Comparison of ENCODE assay signal across 14 cellular contexts in the genomic region with DNA sequence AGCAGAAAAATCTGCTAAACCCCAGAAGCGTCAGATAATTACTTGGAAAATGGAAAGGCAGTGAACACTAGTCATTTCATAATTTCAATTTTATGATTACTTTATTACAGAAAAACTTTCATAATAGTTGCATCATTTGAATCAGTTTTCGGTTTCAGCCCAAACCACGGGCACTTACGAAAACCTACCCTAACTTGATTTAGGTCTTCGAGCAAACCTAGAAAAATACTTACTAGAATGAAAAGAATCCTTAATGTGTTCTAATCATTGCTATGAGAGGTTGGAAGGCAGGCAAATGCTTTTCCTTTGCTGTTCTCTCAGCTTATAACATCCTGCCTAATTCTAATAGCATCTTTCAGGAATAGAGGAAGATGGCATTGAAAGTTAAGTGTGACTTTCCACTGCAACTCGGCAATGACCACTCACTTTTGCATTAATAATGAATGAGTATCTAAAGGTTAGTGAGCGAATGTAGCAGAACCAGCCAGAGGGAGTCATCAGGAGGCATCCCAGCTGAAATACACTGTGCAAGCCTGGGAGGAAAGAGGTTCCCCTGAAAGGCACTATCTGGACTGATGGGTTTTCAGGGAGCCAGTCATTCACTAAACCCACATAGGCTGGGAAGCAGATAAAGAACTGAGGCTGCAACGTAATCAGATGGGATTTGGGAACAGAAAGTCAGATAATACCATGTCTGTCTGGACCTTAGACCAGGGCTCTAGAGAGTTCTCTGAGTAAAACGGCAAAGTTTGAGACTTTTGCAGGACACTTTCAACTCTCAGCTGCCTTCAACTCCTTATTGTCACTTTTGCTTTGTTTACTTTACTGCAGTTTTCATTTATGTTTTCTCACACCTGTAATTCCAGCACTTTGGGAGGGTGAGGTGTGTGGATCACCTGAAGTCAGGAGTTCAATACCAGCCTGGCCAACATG.
A peak's percentile ranks its signal among the peaks of the same experiment; 100 is the strongest.
DNase-seq lines count a peak whose midpoint lies in the region; ATAC-seq, FAIRE-seq and TF ChIP-seq lines count a peak whose summit lies in the region.
"Had no signal": no experiment of that assay in that cellular context is flagged by ENCODE, and none has a peak within 500 bp of the region (broad histone marks: within the 10 kb centered on the region; RNA-seq: fewer than 3 reads in every experiment).

No MANE protein-coding gene starts in this region.

- H3K4me1 ChIP-seq in GM23338 (ENCODE audit: insufficient read depth): 0 out of 2 replicates have a peak, but pooled peaks cover 5% of the 10 kb centered on the region
- H3K4me1 ChIP-seq: SJSA1 had no signal

- no peak for ATAC-seq in GM23338
- ATAC-seq in naive thymus-derived CD8-positive, alpha-beta T cell: no peak

- H3K9me3 Mint-ChIP-seq in GM23338 (peaks cover 25% of the 10 kb centered on the region), mesothelial cell of epicardium (peaks cover 10% of the 10 kb centered on the region)
- H3K9me3 Mint-ChIP-seq in activated CD4-positive, alpha-beta memory T cell treated with anti-CD3 and anti-CD28 coated beads for 36 hours: peaks cover 14% of the 10 kb centered on the region
- peaks cover 0 to 24% (median 14%) of the 10 kb centered on the region in 9 donors for H3K9me3 Mint-ChIP-seq in naive thymus-derived CD8-positive, alpha-beta T cell

- CTCF ChIA-PET in activated CD4-positive, alpha-beta memory T cell treated with anti-CD3 and anti-CD28 coated beads for 36 hours (lab: Charles Lee): interaction anchor here (1.3 kb wide), 1 partner anchor 10 kb away, joined by 4 read pairs; no protein-coding TSS in a partner anchor

- H3K27ac ChIP-seq in GM23338 (ENCODE audit: low read depth): no peak overlapping the region
- H3K27ac ChIP-seq: epithelial cell of prostate, SJSA1, VCaP had no signal

- H3K27ac Mint-ChIP-seq in GM23338 (no peak overlapping the region), mesothelial cell of epicardium (no peak overlapping the region)
- H3K27ac Mint-ChIP-seq in activated CD4-positive, alpha-beta memory T cell treated with anti-CD3 and anti-CD28 coated beads for 36 hours: peak overlapping the region; percentile 91
- peak overlapping the region in 8 of 10 donors; percentile 22 to 85 (median 62) for H3K27ac Mint-ChIP-seq in naive thymus-derived CD8-positive, alpha-beta T cell

- no peak for TF ChIP-seq POLR2A in GM12892 (IDR thresholded peaks at IDR 0.05; ENCODE audit: low read depth, low read length)

- no peaks in the 10 kb centered on the region for H4K20me1 ChIP-seq in GM23338 (replicated peaks; ENCODE audit: insufficient read depth)

- POLR2A ChIA-PET in activated CD4-positive, alpha-beta memory T cell treated with anti-CD3 and anti-CD28 coated beads for 36 hours (lab: Charles Lee): interaction anchor here (1.0 to 2.4 kb wide), 4 partner anchors 13 to 1244 kb away, joined by 3 to 12 read pairs (median 7); partner anchors contain the start of gene ID2
- POLR2A ChIA-PET in naive thymus-derived CD8-positive, alpha-beta T cell (lab: Charles Lee): interaction anchor here (0.8 to 1.9 kb wide), 4 partner anchors 11 to 1244 kb away, joined by 3 to 6 read pairs (median 5); partner anchors contain the start of gene ID2

- H3K4me3 Mint-ChIP-seq in GM23338: no peak overlapping the region
- peak overlapping the region; percentile 29 for H3K4me3 Mint-ChIP-seq in activated CD4-positive, alpha-beta memory T cell treated with anti-CD3 and anti-CD28 coated beads for 36 hours
- peak overlapping the region in 5 of 10 donors; percentile 10 to 41 (median 18) for H3K4me3 Mint-ChIP-seq in naive thymus-derived CD8-positive, alpha-beta T cell
- H3K4me3 Mint-ChIP-seq in mesothelial cell of epicardium: no peak overlapping the region

- H3K27me3 Mint-ChIP-seq in GM23338 (ENCODE audit: insufficient read depth, low read depth, poor library complexity) (peaks cover 2% of the 10 kb centered on the region), mesothelial cell of epicardium (ENCODE audit: low read depth) (peaks cover 11% of the 10 kb centered on the region)
- peaks cover 7% of the 10 kb centered on the region for H3K27me3 Mint-ChIP-seq in activated CD4-positive, alpha-beta memory T cell treated with anti-CD3 and anti-CD28 coated beads for 36 hours
- no peaks in the 10 kb centered on the region for H3K27me3 Mint-ChIP-seq in naive thymus-derived CD8-positive, alpha-beta T cell

- no peaks in the 10 kb centered on the region for H3F3A ChIP-seq in GM23338 (replicated peaks; ENCODE audit: low read depth)

- H3K9me2 ChIP-seq in GM23338 (ENCODE audit: insufficient read depth): peaks cover 15% of the 10 kb centered on the region

- H3K36me3 ChIP-seq in GM23338 (ENCODE audit: insufficient read depth): peaks cover 8% of the 10 kb centered on the region; the same call in 1 of the 2 replicates
- H3K36me3 ChIP-seq: SJSA1 had no signal

- FAIRE-seq in GM12892 (lab: Jason Lieb, UNC): peak; percentile 42

- TF ChIP-seq CTCF in GM23338 (conservative IDR thresholded peaks at IDR 0.05; ENCODE audit: low read depth in 2 of 2) (no peak), mesothelial cell of epicardium (IDR thresholded peaks at IDR 0.05; ENCODE audit: unreplicated experiment) (no peak)

- H3K79me2 ChIP-seq in GM23338 (replicated peaks; ENCODE audit: insufficient read depth): no peaks in the 10 kb centered on the region

- no peak overlapping the region for H3K4me2 ChIP-seq in GM23338

- intact Hi-C loops in activated CD4-positive, alpha-beta memory T cell treated with anti-CD3 and anti-CD28 coated beads for 36 hours (cut with micrococcal nuclease): loop anchor here (1.0 to 10.0 kb wide), 16 partner anchors 12 to 1243 kb away; partner anchors contain the start of gene RNF144A

- H3K36me3 Mint-ChIP-seq in GM23338 (ENCODE audit: low read depth) (peaks cover 26% of the 10 kb centered on the region), mesothelial cell of epicardium (peaks cover 3% of the 10 kb centered on the region)
- H3K36me3 Mint-ChIP-seq in activated CD4-positive, alpha-beta memory T cell treated with anti-CD3 and anti-CD28 coated beads for 36 hours: peaks cover 28% of the 10 kb centered on the region
- H3K36me3 Mint-ChIP-seq in naive thymus-derived CD8-positive, alpha-beta T cell: peaks cover 0 to 26% (median 26%) of the 10 kb centered on the region in 3 donors

- no peak for DNase-seq in GM12892 (ENCODE audit: insufficient read length)
- DNase-seq in GM23338 (ENCODE audit: low spot score): no peak
- peak; percentile 65 for DNase-seq in activated CD4-positive, alpha-beta memory T cell treated with anti-CD3 and anti-CD28 coated beads for 36 hours
- no peak for DNase-seq in naive thymus-derived CD8-positive, alpha-beta T cell
- no peak for DNase-seq in NCI-H1694 treated with DMSO at 0.1 percent for 48 hours (lab: John Stamatoyannopoulos, UW)
- DNase-seq in mesothelial cell of epicardium (ENCODE audit: low spot score in 2 of 2, unreplicated experiment in 2 of 2): no peak
- no peak for DNase-seq in GM19240 (ENCODE audit: insufficient read length, low spot score)
- DNase-seq: activated effector memory CD4-positive, alpha-beta T cell treated with Interleukin-2 at 50 U/mL for 16 hours; central memory CD4-positive, alpha-beta T cell; KG1; NCI-H82 had no signal

- no peaks in the 10 kb centered on the region for H3K4me1 Mint-ChIP-seq in GM23338
- peaks cover 74% of the 10 kb centered on the region for H3K4me1 Mint-ChIP-seq in activated CD4-positive, alpha-beta memory T cell treated with anti-CD3 and anti-CD28 coated beads for 36 hours (ENCODE audit: low read depth)
- peaks cover 17 to 71% (median 58%) of the 10 kb centered on the region in 4 donors for H3K4me1 Mint-ChIP-seq in naive thymus-derived CD8-positive, alpha-beta T cell
- no peaks in the 10 kb centered on the region for H3K4me1 Mint-ChIP-seq in mesothelial cell of epicardium

- H3K4me3 ChIP-seq in GM23338: no peak overlapping the region
- H3K4me3 ChIP-seq: SJSA1 had no signal

- no peaks in the 10 kb centered on the region for H3K27me3 ChIP-seq in GM23338 (ENCODE audit: insufficient read depth)
- H3K27me3 ChIP-seq: SJSA1 had no signal

- H2AFZ ChIP-seq in GM23338: peak overlapping the region; percentile 60; the same call in 1 of the 2 replicates

TF ChIP-seq in GM23338, 12 proteins besides CTCF, POLR2A, EP300 and RAD21 (continues in another document):
- TF ChIP-seq NANOG (IDR thresholded peaks at IDR 0.05; ENCODE audit: borderline replicate concordance): no peak
- TF ChIP-seq, protein P1, sequence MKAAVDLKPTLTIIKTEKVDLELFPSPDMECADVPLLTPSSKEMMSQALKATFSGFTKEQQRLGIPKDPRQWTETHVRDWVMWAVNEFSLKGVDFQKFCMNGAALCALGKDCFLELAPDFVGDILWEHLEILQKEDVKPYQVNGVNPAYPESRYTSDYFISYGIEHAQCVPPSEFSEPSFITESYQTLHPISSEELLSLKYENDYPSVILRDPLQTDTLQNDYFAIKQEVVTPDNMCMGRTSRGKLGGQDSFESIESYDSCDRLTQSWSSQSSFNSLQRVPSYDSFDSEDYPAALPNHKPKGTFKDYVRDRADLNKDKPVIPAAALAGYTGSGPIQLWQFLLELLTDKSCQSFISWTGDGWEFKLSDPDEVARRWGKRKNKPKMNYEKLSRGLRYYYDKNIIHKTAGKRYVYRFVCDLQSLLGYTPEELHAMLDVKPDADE (IDR thresholded peaks at IDR 0.05): no peak
- no peak for TF ChIP-seq JUNB (IDR thresholded peaks at IDR 0.05; ENCODE audit: unreplicated experiment)
- TF ChIP-seq POLR2AphosphoS5 (IDR thresholded peaks at IDR 0.05; ENCODE audit: low read depth): no peak
- TF ChIP-seq CREB1 (CRISPR knock-in tag; IDR thresholded peaks at IDR 0.05; ENCODE audit: low read depth): no peak
- no peak for TF ChIP-seq EZH2 (IDR thresholded peaks at IDR 0.05; ENCODE audit: low read depth, unreplicated experiment)
- TF ChIP-seq ZNF114 (CRISPR knock-in tag; IDR thresholded peaks at IDR 0.05): no peak
- no peak for TF ChIP-seq STAT1 (IDR thresholded peaks at IDR 0.05; ENCODE audit: unreplicated experiment)
- no peak for TF ChIP-seq ZNF331 (CRISPR knock-in tag; IDR thresholded peaks at IDR 0.05; ENCODE audit: low read depth)
- no peak for TF ChIP-seq EZH2phosphoT487 (IDR thresholded peaks at IDR 0.05; ENCODE audit: unreplicated experiment)

Comparison
In these comparisons a context has a peak if more than half of its experiments do, and no peak if none do; other contexts are left out.
1. H3K27ac Mint-ChIP-seq: peak in activated CD4-positive, alpha-beta memory T cell treated with anti-CD3 and anti-CD28 coated beads for 36 hours (single experiment) and naive thymus-derived CD8-positive, alpha-beta T cell (8 of 10); none in GM23338 (single experiment) and mesothelial cell of epicardium (single experiment).